ENCODE assay signal across 25 cellular contexts in genomic region chr2:165013944-165014619, GRCh38. TPM values are rescaled to one million over a fixed set of nuclear protein-coding genes. Genes with fewer than 3 reads are reported as not detected.
A peak's percentile ranks its signal among the peaks of the same experiment; 100 is the strongest.
DNase-seq lines count a peak whose midpoint lies in the region; ATAC-seq lines count a peak whose summit lies in the region.
"Had no signal": no experiment of that assay in that cellular context is flagged by ENCODE, and none has a peak within 500 bp of the region (broad histone marks: within the 10 kb centered on the region; RNA-seq: fewer than 3 reads in every experiment).

No MANE protein-coding gene starts in this region.

- no peaks in the 10 kb centered on the region for H3K9me3 Mint-ChIP-seq in naive B cell
- H3K9me3 Mint-ChIP-seq: activated naive CD8-positive, alpha-beta T cell treated with anti-CD3 and anti-CD28 coated beads, Interleukin-2, amount 10 ng/mL, durations not matched to agents 7 days and 5 days; activated T-helper 2 cell treated with anti-CD3 and anti-CD28 coated beads, Interferon-gamma antibody, Interleukin-2, Interleukin-4, amounts not matched to agents 10 μg/mL and 5 μg/mL and 100 μg/mL, durations not matched to agents 14 hours and 24 hours and 36 hours had no signal

- H3K36me3 Mint-ChIP-seq in naive B cell, result peaks cover 0 to under 1% of the 10 kb centered on the region in 2 donors
- H3K36me3 Mint-ChIP-seq: activated naive CD8-positive, alpha-beta T cell treated with anti-CD3 and anti-CD28 coated beads, Interleukin-2, amount 10 ng/mL, durations not matched to agents 7 days and 5 days had no signal

- in situ Hi-C loops in KBM-7 (cut with MboI; ENCODE audit: low pct_unique_long_range_greater_than_20kb, low sequenced_read_pairs), result no loop called here

- DNase-seq in naive B cell (peak; percentile 19), inferior parietal cortex (ENCODE audit: extremely low spot score) (no peak), KBM-7 (no peak), DMS53 (lab: John Stamatoyannopoulos, UW) (no peak)
- DNase-seq: activated CD4-positive, alpha-beta T cell treated with anti-CD3 and anti-CD28 coated beads for 48 hours; activated naive CD8-positive, alpha-beta T cell treated with anti-CD3 and anti-CD28 coated beads, Interleukin-2, amount 10 ng/mL, durations not matched to agents 7 days and 5 days; BE2C; brain microvascular endothelial cell; COR-L47; DND-41; effector memory CD8-positive, alpha-beta T cell; gastrocnemius medialis; H7; kidney; NCI-H1105 treated with DMSO at 0.1 percent for 48 hours; NCI-H2107; NCI-H510A treated with DMSO at 0.1 percent for 48 hours; retina; stimulated activated CD4-positive, alpha-beta T cell treated with anti-CD3 and anti-CD28 coated beads, Interleukin-12 subunit alpha, Interleukin-12 subunit beta, amount 100 ng/mL, for 4 hours; SW 1271; upper lobe of left lung had no signal

- H3K27ac Mint-ChIP-seq in naive B cell, result peak overlapping the region; percentile 12 to 86 (median 69)
- H3K27ac Mint-ChIP-seq: activated naive CD8-positive, alpha-beta T cell treated with anti-CD3 and anti-CD28 coated beads, Interleukin-2, amount 10 ng/mL, durations not matched to agents 7 days and 5 days; activated T-helper 2 cell treated with anti-CD3 and anti-CD28 coated beads, Interferon-gamma antibody, Interleukin-2, Interleukin-4, amounts not matched to agents 10 μg/mL and 5 μg/mL and 100 μg/mL, durations not matched to agents 14 hours and 24 hours and 36 hours; effector memory CD8-positive, alpha-beta T cell had no signal

- H3K4me1 Mint-ChIP-seq in naive B cell, result peaks cover 4 to 7% (median 5%) of the 10 kb centered on the region in 3 donors

- H3K27me3 Mint-ChIP-seq in naive B cell, result no peaks in the 10 kb centered on the region
- H3K27me3 Mint-ChIP-seq: activated naive CD8-positive, alpha-beta T cell treated with anti-CD3 and anti-CD28 coated beads, Interleukin-2, amount 10 ng/mL, durations not matched to agents 7 days and 5 days; effector memory CD8-positive, alpha-beta T cell had no signal

- ATAC-seq in GM18909 (IDR thresholded peaks at IDR 0.05; ENCODE audit: poor library complexity, unreplicated experiment), result peak; percentile 58
- peak; percentile 47 for ATAC-seq in GM21529 (IDR thresholded peaks at IDR 0.05; ENCODE audit: unreplicated experiment)
- peak; percentile 46 for ATAC-seq in HG03378 (IDR thresholded peaks at IDR 0.05; ENCODE audit: unreplicated experiment)
- ATAC-seq in naive B cell (ENCODE audit: low read depth in 2 of 2), result peak; percentile 44 to 61
- ATAC-seq: effector memory CD8-positive, alpha-beta T cell; gastrocnemius medialis had no signal

- peak overlapping the region in 6 of 8 donors; percentile 0 to 69 (median 24) for H3K4me3 Mint-ChIP-seq in naive B cell
- H3K4me3 Mint-ChIP-seq: activated naive CD8-positive, alpha-beta T cell treated with anti-CD3 and anti-CD28 coated beads, Interleukin-2, amount 10 ng/mL, durations not matched to agents 7 days and 5 days; effector memory CD8-positive, alpha-beta T cell had no signal

RNA-seq across cellular contexts. Expression of gene SLC38A11, which starts 58.8 kb away (rescaled TPM):
- polyA plus RNA-seq in naive B cell (ENCODE audit: low read depth in 6 of 6), result 10 to 100 TPM in 3 of 6 donors, 1 to 10 TPM in 3; 1.1 to 16.3 (median 9.5) TPM
